ENCODE assay signal across 1 cellular context in genomic region chr5:5055708-5056107, GRCh38.
TF ChIP-seq lines count a peak whose summit lies in the region.

No MANE protein-coding gene starts in this region.

TF ChIP-seq in HepG2, 621 proteins besides CTCF, POLR2A, EP300 and RAD21 (continued from another document):
- no peak for TF ChIP-seq PATZ1 (CRISPR knock-in tag; IDR thresholded peaks at IDR 0.05)
